ENCODE assay signal across 16 cellular contexts in the genomic region with DNA sequence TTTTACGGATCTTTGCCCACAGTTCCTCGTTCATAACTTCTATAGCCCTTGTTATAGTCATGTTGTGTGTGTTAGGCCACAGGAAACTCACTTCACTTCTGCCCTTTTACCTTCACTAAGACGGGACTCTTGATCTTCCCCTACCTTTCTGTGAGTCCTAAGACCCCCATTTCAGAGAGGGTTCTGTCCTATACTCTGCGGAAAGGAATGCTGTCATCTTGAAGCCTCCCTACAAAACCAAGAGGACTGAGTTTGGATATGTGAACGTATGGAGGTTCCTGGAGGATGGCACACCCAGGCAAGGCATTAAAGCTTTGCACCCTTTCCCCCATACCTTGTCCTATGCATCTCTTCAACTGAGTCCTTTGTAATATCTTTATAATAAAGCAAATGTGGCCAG. TPM values are rescaled to one million over a fixed set of nuclear protein-coding genes. Genes with fewer than 3 reads are reported as not detected.
DNase-seq lines count a peak whose midpoint lies in the region; ATAC-seq and TF ChIP-seq lines count a peak whose summit lies in the region.
"Had no signal": no experiment of that assay in that cellular context is flagged by ENCODE, and none has a peak within 500 bp of the region (broad histone marks: within the 10 kb centered on the region; RNA-seq: fewer than 3 reads in every experiment).

No MANE protein-coding gene starts in this region.

- H3K27ac ChIP-seq in 22Rv1 (peak overlapping the region; percentile 32), aorta (ENCODE audit: low read depth in 1 of 2, low read length in 2 of 2) (no peak overlapping the region)
- no peak overlapping the region for H3K27ac ChIP-seq in CD4-positive, alpha-beta memory T cell (ENCODE audit: low read depth, low read length)
- H3K27ac ChIP-seq: left ventricle myocardium inferior had no signal

- H3K27me3 ChIP-seq in CD4-positive, alpha-beta memory T cell (ENCODE audit: insufficient read depth, low read length), result no peaks in the 10 kb centered on the region
- H3K27me3 ChIP-seq in aorta (ENCODE audit: control insufficient read depth in 1 of 2, insufficient read depth in 2 of 2, low read length in 1 of 2), result peaks cover 0 to 1% of the 10 kb centered on the region in 2 donors

- H3K36me3 ChIP-seq in CD4-positive, alpha-beta memory T cell (ENCODE audit: insufficient read depth, low read length), result peaks cover 11% of the 10 kb centered on the region
- no peaks in the 10 kb centered on the region for H3K36me3 ChIP-seq in aorta (ENCODE audit: control insufficient read depth in 1 of 2, insufficient read depth in 2 of 2, low read length in 1 of 2)

- no peak overlapping the region for H3K4me3 ChIP-seq in CD4-positive, alpha-beta memory T cell (ENCODE audit: low read length in 2 of 2)
- no peak overlapping the region for H3K4me3 ChIP-seq in aorta (ENCODE audit: low read length in 2 of 2)

- no peak for ATAC-seq in activated T-helper 17 cell treated with anti-CD3 and anti-CD28 coated beads, Interleukin-2, amount 50 U/mL, for 72 hours (replicated peaks)
- no peak for ATAC-seq in naive thymus-derived CD8-positive, alpha-beta T cell
- ATAC-seq in aorta (ENCODE audit: low FRiP score), result no peak

- 78% methylated on average over 5 of the region's 5 CpGs for WGBS in aorta, 2 donors

- H3K27ac Mint-ChIP-seq in CD4-positive, alpha-beta memory T cell, result peak overlapping the region in 3 of 7 donors; percentile 5 to 100 (median 77)
- H3K27ac Mint-ChIP-seq in activated T-helper 17 cell treated with anti-CD3 and anti-CD28 coated beads, Interleukin-2, amount 50 U/mL, for 72 hours, result peak overlapping the region; percentile 10
- H3K27ac Mint-ChIP-seq in naive thymus-derived CD8-positive, alpha-beta T cell, result peak overlapping the region in 8 of 10 donors; percentile 22 to 85 (median 43)

- POLR2A ChIA-PET in CD4-positive, alpha-beta memory T cell (lab: Charles Lee; ENCODE audit: partially characterized antibody), result interaction anchor here (1.0 to 2.4 kb wide), 2 partner anchors 29 to 31 kb away, joined by 3 to 14 read pairs; partner anchors contain the start of gene TRPV2
- POLR2A ChIA-PET in naive thymus-derived CD8-positive, alpha-beta T cell (lab: Charles Lee), result interaction anchor here (1.2 kb wide), 1 partner anchor 31 kb away, joined by 3 read pairs; the partner anchor contains the start of gene TRPV2

- intact Hi-C loops in CD4-positive, alpha-beta memory T cell (cut with micrococcal nuclease), result loop anchor here (5.0 kb wide), 2 partner anchors 68 to 153 kb away; no protein-coding TSS in a partner anchor
- intact Hi-C loops in posterior vena cava (cut with DNase I), result loop anchor here in 1 of 2 donors (10.0 kb wide), 1 partner anchor 50 kb away; no protein-coding TSS in a partner anchor
- intact Hi-C loops in aorta (cut with DNase I), result loop anchor here (5.0 kb wide), 2 partner anchors 33 to 53 kb away; partner anchors contain the start of gene TRPV2 (in 1 of the 2)
- intact Hi-C loops in posterior cingulate gyrus (cut with DNase I), result no loop called here

- H3K36me3 Mint-ChIP-seq in CD4-positive, alpha-beta memory T cell, result peaks cover 20 to 39% of the 10 kb centered on the region in 2 donors
- H3K36me3 Mint-ChIP-seq in activated T-helper 17 cell treated with anti-CD3 and anti-CD28 coated beads, Interleukin-2, amount 50 U/mL, for 72 hours (ENCODE audit: low read depth), result peaks cover 47% of the 10 kb centered on the region
- peaks cover 6 to 32% (median 25%) of the 10 kb centered on the region in 3 donors for H3K36me3 Mint-ChIP-seq in naive thymus-derived CD8-positive, alpha-beta T cell

- peaks cover 30% of the 10 kb centered on the region for H3K4me1 ChIP-seq in CD4-positive, alpha-beta memory T cell (ENCODE audit: insufficient read depth, low read length)
- peaks cover 0 to 5% of the 10 kb centered on the region in 2 donors for H3K4me1 ChIP-seq in aorta (ENCODE audit: control insufficient read depth in 1 of 2, insufficient read depth in 2 of 2, low read length in 2 of 2)

- CTCF ChIA-PET in CD4-positive, alpha-beta memory T cell (lab: Charles Lee; ENCODE audit: partially characterized antibody), result interaction anchor here (0.6 to 5.9 kb wide), 9 partner anchors 18 to 137 kb away, joined by 3 to 86 read pairs (median 9); partner anchors contain the start of gene TRPV2

- H3K9me3 ChIP-seq in CD4-positive, alpha-beta memory T cell (ENCODE audit: control insufficient read depth in 1 of 2, low read length in 2 of 2), result no peaks in the 10 kb centered on the region
- H3K9me3 ChIP-seq in aorta (ENCODE audit: control insufficient read depth, low read length), result no peaks in the 10 kb centered on the region
- H3K9me3 ChIP-seq: left ventricle myocardium inferior had no signal

- H3K9me3 Mint-ChIP-seq in CD4-positive, alpha-beta memory T cell, result peaks cover 0 to 9% (median 0%) of the 10 kb centered on the region in 8 donors
- H3K9me3 Mint-ChIP-seq in activated T-helper 17 cell treated with anti-CD3 and anti-CD28 coated beads, Interleukin-2, amount 50 U/mL, for 72 hours, result no peaks in the 10 kb centered on the region
- peaks cover 0 to 4% (median 0%) of the 10 kb centered on the region in 9 donors for H3K9me3 Mint-ChIP-seq in naive thymus-derived CD8-positive, alpha-beta T cell

- no peak for TF ChIP-seq CTCF in 22Rv1 (IDR thresholded peaks at IDR 0.05)

- peaks cover 0 to 8% of the 10 kb centered on the region in 2 donors for H3K27me3 Mint-ChIP-seq in CD4-positive, alpha-beta memory T cell
- H3K27me3 Mint-ChIP-seq in activated T-helper 17 cell treated with anti-CD3 and anti-CD28 coated beads, Interleukin-2, amount 50 U/mL, for 72 hours, result no peaks in the 10 kb centered on the region
- peaks cover 0 to 4% (median 0%) of the 10 kb centered on the region in 5 donors for H3K27me3 Mint-ChIP-seq in naive thymus-derived CD8-positive, alpha-beta T cell

- H3K4me1 Mint-ChIP-seq in CD4-positive, alpha-beta memory T cell, result peaks cover 36 to 62% (median 50%) of the 10 kb centered on the region in 4 donors
- H3K4me1 Mint-ChIP-seq in activated T-helper 17 cell treated with anti-CD3 and anti-CD28 coated beads, Interleukin-2, amount 50 U/mL, for 72 hours, result peaks cover 29% of the 10 kb centered on the region
- peaks cover 20 to 58% (median 54%) of the 10 kb centered on the region in 4 donors for H3K4me1 Mint-ChIP-seq in naive thymus-derived CD8-positive, alpha-beta T cell

- DNase-seq in CD4-positive, alpha-beta memory T cell, result no peak
- DNase-seq in naive thymus-derived CD8-positive, alpha-beta T cell, result no peak
- DNase-seq in posterior vena cava (ENCODE audit: low spot score) (no peak), aorta (no peak), posterior cingulate gyrus (no peak)
- DNase-seq: activated CD4-positive, alpha-beta T cell treated with anti-CD3 and anti-CD28 coated beads for 48 hours; amygdala; DMS 273 treated with DMSO at 0.1 percent for 48 hours; foreskin melanocyte; left ventricle myocardium inferior; NCI-H146; NCI-H226; stimulated activated CD4-positive, alpha-beta T cell treated with anti-CD3 and anti-CD28 coated beads, Interleukin-15, amount 100 ng/mL, for 24 hours; T1000 had no signal

- peak overlapping the region in 5 of 8 donors; percentile 16 to 66 (median 35) for H3K4me3 Mint-ChIP-seq in CD4-positive, alpha-beta memory T cell
- H3K4me3 Mint-ChIP-seq in activated T-helper 17 cell treated with anti-CD3 and anti-CD28 coated beads, Interleukin-2, amount 50 U/mL, for 72 hours, result peak overlapping the region; percentile 98
- H3K4me3 Mint-ChIP-seq in naive thymus-derived CD8-positive, alpha-beta T cell, result peak overlapping the region in 7 of 10 donors; percentile 1 to 62 (median 25)

RNA-seq across cellular contexts. Expression of gene UBB, which starts 3.7 kb away (rescaled TPM):
- 100 to 1,000 TPM; 523 to 560 TPM for total RNA-seq in CD4-positive, alpha-beta memory T cell
- 1,000 to 10,000 TPM; 1,629 to 1,970 TPM for polyA plus RNA-seq in CD4-positive, alpha-beta memory T cell
- 1,000 to 10,000 TPM in 1 of 2 donors, 100 to 1,000 TPM in 1; 896 to 1,413 TPM for total RNA-seq in activated T-helper 17 cell treated with anti-CD3 and anti-CD28 coated beads, Interleukin-2, amount 50 U/mL, for 72 hours
- 100 to 1,000 TPM; 724 to 751 TPM for total RNA-seq in naive thymus-derived CD8-positive, alpha-beta T cell
- polyA plus RNA-seq in naive thymus-derived CD8-positive, alpha-beta T cell, result 1,000 to 10,000 TPM; 1,803 to 2,753 (median 2,352) TPM
- 100 to 1,000 TPM; 581 to 633 TPM for total RNA-seq in posterior vena cava
- total RNA-seq in aorta, result 100 to 1,000 TPM; 809 to 914 TPM
- 1,000 to 10,000 TPM in 1 of 2 donors, 100 to 1,000 TPM in 1; 929 to 1,130 TPM for polyA plus RNA-seq in aorta

RNA-seq across cellular contexts. Expression of gene TRPV2, which starts 30.8 kb away (rescaled TPM):
- total RNA-seq in CD4-positive, alpha-beta memory T cell, result 100 to 1,000 TPM in 1 of 2 experiments, 10 to 100 TPM in 1; 95.0 to 101 TPM
- 100 to 1,000 TPM; 118 to 127 TPM for polyA plus RNA-seq in CD4-positive, alpha-beta memory T cell
- 10 to 100 TPM; 35.4 to 74.9 TPM for total RNA-seq in activated T-helper 17 cell treated with anti-CD3 and anti-CD28 coated beads, Interleukin-2, amount 50 U/mL, for 72 hours
- 10 to 100 TPM; 60.9 to 65.0 TPM for total RNA-seq in naive thymus-derived CD8-positive, alpha-beta T cell
- 100 to 1,000 TPM in 1 of 3 donors, 10 to 100 TPM in 2; 87.0 to 109 (median 90.6) TPM for polyA plus RNA-seq in naive thymus-derived CD8-positive, alpha-beta T cell
- total RNA-seq in posterior vena cava, result 10 to 100 TPM; 35.7 to 40.8 TPM
- total RNA-seq in aorta, result 10 to 100 TPM; 33.4 to 40.3 TPM
- polyA plus RNA-seq in aorta, result 10 to 100 TPM in 1 of 2 donors, 1 to 10 TPM in 1; 8.5 to 27.7 TPM

RNA-seq across cellular contexts. Expression of gene CENPV, which starts 31.3 kb away (rescaled TPM):
- 1 to 10 TPM; 8.4 to 8.6 TPM for total RNA-seq in CD4-positive, alpha-beta memory T cell
- 10 to 100 TPM; 11.3 to 18.1 TPM for polyA plus RNA-seq in CD4-positive, alpha-beta memory T cell
- 10 to 100 TPM; 17.5 to 43.5 TPM for total RNA-seq in activated T-helper 17 cell treated with anti-CD3 and anti-CD28 coated beads, Interleukin-2, amount 50 U/mL, for 72 hours
- 10 to 100 TPM; 25.9 to 26.2 TPM for total RNA-seq in naive thymus-derived CD8-positive, alpha-beta T cell
- polyA plus RNA-seq in naive thymus-derived CD8-positive, alpha-beta T cell, result 10 to 100 TPM; 24.7 to 30.9 (median 28.3) TPM
- 10 to 100 TPM; 15.8 to 25.9 TPM for total RNA-seq in posterior vena cava
- 10 to 100 TPM in 1 of 2 donors, 1 to 10 TPM in 1; 9.5 to 24.8 TPM for total RNA-seq in aorta
- 10 to 100 TPM; 17.2 to 33.8 TPM for polyA plus RNA-seq in aorta

Comparison
In these comparisons a context has a peak if more than half of its experiments do, and no peak if none do; other contexts are left out.
1. H3K4me3 Mint-ChIP-seq: peak in every context shown above with its lines; median percentile 98 in activated T-helper 17 cell treated with anti-CD3 and anti-CD28 coated beads, Interleukin-2, amount 50 U/mL, for 72 hours; 35 in CD4-positive, alpha-beta memory T cell; 25 in naive thymus-derived CD8-positive, alpha-beta T cell.